9 cellular contexts compared by ENCODE assay signal in the genomic region with DNA sequence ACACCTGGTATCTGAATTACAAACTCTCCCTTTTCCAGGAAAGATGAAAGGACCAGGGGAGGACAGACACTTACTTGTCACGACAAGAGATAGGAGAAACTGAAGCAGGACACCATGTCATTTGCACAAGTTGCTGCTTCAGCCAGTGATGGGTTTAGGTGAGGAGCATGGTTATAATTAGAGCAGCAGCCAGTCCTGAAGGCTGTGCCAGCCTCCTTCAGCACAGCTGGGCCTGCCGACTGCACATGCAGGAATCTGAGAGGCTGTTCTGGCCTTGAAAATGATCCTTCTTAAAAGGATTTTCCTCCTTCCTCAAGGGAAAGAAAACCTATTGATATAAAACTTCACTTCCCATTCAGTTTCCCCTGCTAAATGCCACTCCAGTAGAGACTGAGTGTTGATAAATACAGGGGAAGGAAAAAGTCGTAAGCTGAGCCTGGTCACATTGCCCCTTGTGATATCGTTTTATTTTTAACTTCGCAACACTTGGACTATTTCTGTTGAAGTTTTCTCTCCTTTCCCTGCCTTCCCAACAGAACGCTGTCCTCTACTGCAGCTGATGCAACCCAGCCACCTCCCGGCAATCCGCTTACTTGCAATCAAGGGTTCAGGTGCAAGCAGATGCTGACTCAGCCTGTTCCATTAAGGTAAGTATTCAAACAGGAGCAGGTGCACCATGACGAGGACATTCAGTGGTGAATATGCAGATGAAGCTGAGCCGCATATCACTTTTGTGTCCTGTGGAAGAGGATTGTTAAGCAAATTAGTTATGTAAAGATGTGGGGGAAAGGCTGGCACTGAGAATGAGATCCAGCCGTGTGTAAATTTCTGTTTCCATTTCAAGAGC. TPM values are rescaled to one million over a fixed set of nuclear protein-coding genes. Genes with fewer than 3 reads are reported as not detected.
A peak's percentile ranks its signal among the peaks of the same experiment; 100 is the strongest.
DNase-seq lines count a peak whose midpoint lies in the region; ATAC-seq and TF ChIP-seq lines count a peak whose summit lies in the region.
"Had no signal": no experiment of that assay in that cellular context is flagged by ENCODE, and none has a peak within 500 bp of the region (broad histone marks: within the 10 kb centered on the region; RNA-seq: fewer than 3 reads in every experiment).

A gene with protein sequence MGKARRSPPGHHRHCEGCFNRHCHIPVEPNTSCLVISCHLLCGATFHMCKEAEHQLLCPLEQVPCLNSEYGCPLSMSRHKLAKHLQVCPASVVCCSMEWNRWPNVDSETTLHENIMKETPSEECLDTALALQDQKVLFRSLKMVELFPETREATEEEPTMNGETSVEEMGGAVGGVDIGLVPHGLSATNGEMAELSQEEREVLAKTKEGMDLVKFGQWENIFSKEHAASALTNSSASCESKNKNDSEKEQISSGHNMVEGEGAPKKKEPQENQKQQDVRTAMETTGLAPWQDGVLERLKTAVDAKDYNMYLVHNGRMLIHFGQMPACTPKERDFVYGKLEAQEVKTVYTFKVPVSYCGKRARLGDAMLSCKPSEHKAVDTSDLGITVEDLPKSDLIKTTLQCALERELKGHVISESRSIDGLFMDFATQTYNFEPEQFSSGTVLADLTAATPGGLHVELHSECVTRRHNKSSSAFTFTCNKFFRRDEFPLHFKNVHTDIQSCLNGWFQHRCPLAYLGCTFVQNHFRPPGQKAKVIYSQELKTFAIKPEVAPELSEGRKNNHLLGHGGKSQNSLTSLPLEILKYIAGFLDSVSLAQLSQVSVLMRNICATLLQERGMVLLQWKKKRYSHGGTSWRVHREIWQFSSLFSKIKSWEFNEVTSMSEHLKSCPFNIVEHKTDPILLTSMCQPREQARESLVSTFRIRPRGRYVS (plus strand): TSS at position 524 of the 847 bp plus-strand sequence. CDS start 27,197 bp downstream, outside the sequence.

- H3K4me1 Mint-ChIP-seq in CD14-positive monocyte, result peaks cover 4% of the 10 kb centered on the region
- no peaks in the 10 kb centered on the region for H3K4me1 Mint-ChIP-seq in nephron progenitor cell

- peak within 1 kb of the TSS in 1 of 7 donors; percentile 10 for H3K27ac Mint-ChIP-seq in CD14-positive monocyte
- H3K27ac Mint-ChIP-seq in nephron progenitor cell, result no peak within 1 kb of the TSS
- H3K27ac Mint-ChIP-seq: stimulated activated naive CD8-positive, alpha-beta T cell treated with anti-CD3 and anti-CD28 coated beads, Interleukin-15, Interleukin-2, amounts not matched to agents 100 ng/mL and 50 ng/mL, for 24 hours had no signal

- H3K9me3 Mint-ChIP-seq in CD14-positive monocyte (no peaks in the 10 kb centered on the region), nephron progenitor cell (no peaks in the 10 kb centered on the region)
- H3K9me3 Mint-ChIP-seq: stimulated activated naive CD8-positive, alpha-beta T cell treated with anti-CD3 and anti-CD28 coated beads, Interleukin-15, Interleukin-2, amounts not matched to agents 100 ng/mL and 50 ng/mL, for 24 hours had no signal

- no peaks in the 10 kb centered on the region for H3K9me3 ChIP-seq in heart right ventricle
- no peaks in the 10 kb centered on the region for H3K9me3 ChIP-seq in thoracic aorta

- DNase-seq in NCI-H345 treated with DMSO at 0.1 percent for 48 hours (lab: John Stamatoyannopoulos, UW; ENCODE audit: unreplicated experiment), result peak; percentile 24
- peak; percentile 42 to 57 for DNase-seq in heart right ventricle
- no peak for DNase-seq in thoracic aorta (ENCODE audit: low spot score)
- no peak for DNase-seq in CD14-positive monocyte (ENCODE audit: low spot score)
- DNase-seq in nephron progenitor cell, result no peak

- peak in 3 of 9 donors; percentile 23 to 37 (median 25) for TF ChIP-seq CTCF in heart right ventricle (IDR thresholded peaks at IDR 0.05)
- no peak for TF ChIP-seq CTCF in thoracic aorta (IDR thresholded peaks at IDR 0.05)
- no peak for TF ChIP-seq CTCF in CD14-positive monocyte (IDR thresholded peaks at IDR 0.05)
- TF ChIP-seq CTCF in nephron progenitor cell (IDR thresholded peaks at IDR 0.05), result no peak

- H3K27me3 ChIP-seq in heart right ventricle (no peaks in the 10 kb centered on the region), thoracic aorta (replicated peaks; ENCODE audit: insufficient read depth) (no peaks in the 10 kb centered on the region)

- H3K27me3 Mint-ChIP-seq in CD14-positive monocyte (ENCODE audit: low read depth in 3 of 3) (peaks cover 3 to 7% (median 5%) of the 10 kb centered on the region in 3 donors), nephron progenitor cell (ENCODE audit: low read depth, poor library complexity) (peaks cover 21% of the 10 kb centered on the region)
- H3K27me3 Mint-ChIP-seq: stimulated activated naive CD8-positive, alpha-beta T cell treated with anti-CD3 and anti-CD28 coated beads, Interleukin-15, Interleukin-2, amounts not matched to agents 100 ng/mL and 50 ng/mL, for 24 hours had no signal

- no peaks in the 10 kb centered on the region for H3K36me3 Mint-ChIP-seq in CD14-positive monocyte
- H3K36me3 Mint-ChIP-seq in nephron progenitor cell (ENCODE audit: low read depth), result no peaks in the 10 kb centered on the region

- H3K4me3 Mint-ChIP-seq in CD14-positive monocyte, result no peak within 1 kb of the TSS
- no peak within 1 kb of the TSS for H3K4me3 Mint-ChIP-seq in nephron progenitor cell
- H3K4me3 Mint-ChIP-seq: stimulated activated naive CD8-positive, alpha-beta T cell treated with anti-CD3 and anti-CD28 coated beads, Interleukin-15, Interleukin-2, amounts not matched to agents 100 ng/mL and 50 ng/mL, for 24 hours had no signal

- H3K27ac ChIP-seq in heart right ventricle (peak within 1 kb of the TSS; percentile 67 to 91 (median 84)), thoracic aorta (no peak within 1 kb of the TSS)

- H3K4me3 ChIP-seq in heart right ventricle (peak within 1 kb of the TSS; percentile 18 to 57 (median 47)), thoracic aorta (peak within 1 kb of the TSS; percentile 11)

- H3K36me3 ChIP-seq in heart right ventricle (no peaks in the 10 kb centered on the region), thoracic aorta (no peaks in the 10 kb centered on the region)

- intact Hi-C loops in heart right ventricle (cut with DNase I) (loop anchor here in 2 of 10 donors (5.0 to 10.0 kb wide), 2 partner anchors 52 to 54 kb away; no protein-coding TSS in a partner anchor), CD14-positive monocyte (cut with micrococcal nuclease) (no loop called here)

- WGBS in heart right ventricle, 2 donors, result 21 to 35% methylated on average over 11 of the region's 11 CpGs

- ATAC-seq in HG02678 (IDR thresholded peaks at IDR 0.05; ENCODE audit: unreplicated experiment) (peak; percentile 86), heart right ventricle (peak; percentile 69 to 85 (median 81)), thoracic aorta (ENCODE audit: insufficient number of reproducible peaks, low FRiP score, low read depth) (no peak), GM21723 (IDR thresholded peaks at IDR 0.05; ENCODE audit: unreplicated experiment) (no peak)
- ATAC-seq: Panc1 had no signal

- H3K4me1 ChIP-seq in heart right ventricle (peaks cover 0 to 43% (median 4%) of the 10 kb centered on the region in 9 donors), thoracic aorta (ENCODE audit: control insufficient read depth in 1 of 2, low read depth in 2 of 2) (peaks cover 0 to 9% of the 10 kb centered on the region in 2 donors)

RNA-seq across cellular contexts. Expression of the gene that starts here (rescaled TPM):
- total RNA-seq in heart right ventricle (100 to 1,000 TPM in 9 of 10 donors, 10 to 100 TPM in 1; 99.3 to 279 (median 220) TPM), thoracic aorta (not detected)
- polyA plus RNA-seq in heart right ventricle (10 to 100 TPM in 1 of 2 donors, 1 to 10 TPM in 1; 2.9 to 38.1 TPM), CD14-positive monocyte (not detected)

Comparison
In these comparisons a context has a peak if more than half of its experiments do, and no peak if none do; other contexts are left out.
1. RNA of the gene that starts here (total RNA-seq): 99.3 to 279 TPM in heart right ventricle; not detected in thoracic aorta; every median in the first group is over 100 times any median in the second.
2. ATAC-seq: peak in HG02678 (single experiment) and heart right ventricle (8 of 8); none in thoracic aorta (single experiment) and GM21723 (single experiment).
3. DNase-seq: peak in NCI-H345 treated with DMSO at 0.1 percent for 48 hours (single experiment) and heart right ventricle (2 of 2); none in thoracic aorta (single experiment), CD14-positive monocyte (single experiment) and nephron progenitor cell (single experiment).
4. H3K27ac ChIP-seq: peak in heart right ventricle (10 of 10); none in thoracic aorta (0 of 2).